In the genomic region with DNA sequence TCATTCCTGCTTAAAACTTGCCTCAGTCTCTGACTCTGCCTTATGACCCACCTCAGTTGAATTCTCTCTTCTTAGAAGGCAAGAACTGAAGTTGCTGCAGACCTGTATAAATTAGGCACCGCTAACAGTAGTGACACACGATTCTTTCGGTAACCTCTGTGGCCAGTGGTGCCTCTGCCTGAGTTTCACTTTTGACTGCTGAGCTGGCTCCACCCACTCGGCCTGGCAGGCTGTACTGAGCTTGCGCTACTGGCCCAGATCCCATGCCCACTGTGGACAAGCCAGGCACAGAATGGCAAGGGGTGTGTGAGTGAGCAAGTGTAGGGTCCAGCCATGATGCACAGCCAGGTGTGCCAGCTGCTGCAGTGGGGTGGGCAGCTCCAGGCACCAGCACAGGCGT, we compare ENCODE assay signal across 1 cellular context.
TF ChIP-seq lines count a peak whose summit lies in the region.

No MANE protein-coding gene starts in this region.

TF ChIP-seq in K562, 482 proteins besides CTCF, POLR2A, EP300 and RAD21:
- TF ChIP-seq, protein P1, sequence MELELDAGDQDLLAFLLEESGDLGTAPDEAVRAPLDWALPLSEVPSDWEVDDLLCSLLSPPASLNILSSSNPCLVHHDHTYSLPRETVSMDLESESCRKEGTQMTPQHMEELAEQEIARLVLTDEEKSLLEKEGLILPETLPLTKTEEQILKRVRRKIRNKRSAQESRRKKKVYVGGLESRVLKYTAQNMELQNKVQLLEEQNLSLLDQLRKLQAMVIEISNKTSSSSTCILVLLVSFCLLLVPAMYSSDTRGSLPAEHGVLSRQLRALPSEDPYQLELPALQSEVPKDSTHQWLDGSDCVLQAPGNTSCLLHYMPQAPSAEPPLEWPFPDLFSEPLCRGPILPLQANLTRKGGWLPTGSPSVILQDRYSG (tag; conservative IDR thresholded peaks at IDR 0.05; ENCODE audit: low read depth), result 0 out of 2 replicates have a peak, but pooled peaks have one; percentile 39
- no peak for TF ChIP-seq KLF16 (IDR thresholded peaks at IDR 0.05)
